In the genomic region with DNA sequence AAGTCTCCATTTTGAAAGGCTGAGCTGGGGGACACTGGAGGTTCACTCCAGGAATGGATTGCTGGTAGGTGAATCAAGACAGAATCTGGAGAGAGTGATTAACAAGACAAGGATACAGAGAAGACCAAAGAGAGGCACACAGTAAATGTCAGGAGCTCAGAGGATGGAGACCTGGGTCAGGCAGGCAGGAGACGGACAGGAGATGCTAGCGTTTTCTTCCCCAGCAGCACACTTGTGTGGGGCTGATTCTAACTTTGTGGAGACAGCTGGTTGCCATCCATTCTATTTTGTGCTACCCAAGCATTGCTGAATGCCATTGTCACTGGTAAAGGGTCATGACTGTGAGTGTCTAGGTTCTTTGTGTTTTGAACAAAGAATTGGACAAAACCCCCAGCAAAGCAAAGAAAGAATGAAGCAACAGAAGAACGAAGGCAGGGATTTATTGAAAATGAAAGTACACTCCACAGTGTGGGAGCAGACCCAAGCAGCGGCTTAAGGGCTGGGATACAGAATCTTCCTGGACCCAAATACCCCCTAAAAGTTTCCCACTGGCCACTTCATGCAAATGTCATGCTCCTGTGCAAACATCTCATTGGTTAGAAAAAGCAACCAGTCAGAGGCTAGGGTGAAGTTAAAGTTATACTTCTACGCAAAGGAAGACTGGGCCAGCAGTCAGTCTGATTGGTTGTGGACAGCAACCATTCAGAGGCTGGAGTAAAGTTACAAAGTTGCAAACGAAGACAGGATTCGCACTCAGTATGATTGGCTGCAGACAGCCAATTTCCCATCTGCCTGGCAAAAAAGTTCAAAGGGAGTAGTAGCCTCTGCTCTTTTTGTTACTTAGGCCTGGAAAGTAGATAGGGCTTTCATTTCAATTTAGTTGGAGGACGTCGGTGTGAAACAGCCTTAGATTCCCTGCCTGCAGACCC, we compare ENCODE assay signal across 8 cellular contexts. TPM values are rescaled to one million over a fixed set of nuclear protein-coding genes. Genes with fewer than 3 reads are reported as not detected.
A peak's percentile ranks its signal among the peaks of the same experiment; 100 is the strongest.
DNase-seq lines count a peak whose midpoint lies in the region; ATAC-seq and TF ChIP-seq lines count a peak whose summit lies in the region.

No MANE protein-coding gene starts in this region.

- H3K9me3 Mint-ChIP-seq in GM23338 = no peaks in the 10 kb centered on the region
- no peaks in the 10 kb centered on the region for H3K9me3 Mint-ChIP-seq in activated naive CD8-positive, alpha-beta T cell treated with anti-CD3 and anti-CD28 coated beads, Interleukin-2, amount 10 ng/mL, durations not matched to agents 7 days and 5 days

- peaks cover 75% of the 10 kb centered on the region for H3K4me1 Mint-ChIP-seq in GM23338
- H3K4me1 Mint-ChIP-seq in activated naive CD8-positive, alpha-beta T cell treated with anti-CD3 and anti-CD28 coated beads, Interleukin-2, amount 10 ng/mL, durations not matched to agents 7 days and 5 days = peaks cover 15% of the 10 kb centered on the region

- no peaks in the 10 kb centered on the region for H3K27me3 ChIP-seq in GM23338 (ENCODE audit: insufficient read depth)

- no peak overlapping the region for H3K4me3 ChIP-seq in GM23338
- peak overlapping the region in 4 of 7 experiments; percentile 4 to 26 (median 12) for H3K4me3 ChIP-seq in skin epidermis

- peak overlapping the region; percentile 45 for H3K27ac Mint-ChIP-seq in GM23338
- no peak overlapping the region for H3K27ac Mint-ChIP-seq in activated naive CD8-positive, alpha-beta T cell treated with anti-CD3 and anti-CD28 coated beads, Interleukin-2, amount 10 ng/mL, durations not matched to agents 7 days and 5 days

- peaks cover 76% of the 10 kb centered on the region for H3K79me2 ChIP-seq in GM23338 (replicated peaks; ENCODE audit: insufficient read depth)

- POLR2A ChIA-PET in activated naive CD8-positive, alpha-beta T cell treated with anti-CD3 and anti-CD28 coated beads, Interleukin-2, amount 10 ng/mL, durations not matched to agents 7 days and 5 days (lab: Charles Lee) = no interaction called here

- 0 out of 2 replicates have a peak overlapping the region, but pooled peaks have one; percentile 17 for H3K4me2 ChIP-seq in GM23338

- no peak overlapping the region for H2AFZ ChIP-seq in GM23338

- H3K36me3 ChIP-seq in GM23338 (ENCODE audit: insufficient read depth) = no peaks in the 10 kb centered on the region

- H3K27me3 Mint-ChIP-seq in GM23338 (ENCODE audit: insufficient read depth, low read depth, poor library complexity) = peaks cover 8% of the 10 kb centered on the region
- H3K27me3 Mint-ChIP-seq in activated naive CD8-positive, alpha-beta T cell treated with anti-CD3 and anti-CD28 coated beads, Interleukin-2, amount 10 ng/mL, durations not matched to agents 7 days and 5 days = peaks cover 7% of the 10 kb centered on the region

- peak; percentile 3; the same call in 1 of the 3 replicates for ATAC-seq in GM23338
- peak; percentile 18 for ATAC-seq in activated naive CD8-positive, alpha-beta T cell treated with anti-CD3 and anti-CD28 coated beads, Interleukin-2, amount 10 ng/mL, durations not matched to agents 7 days and 5 days (ENCODE audit: low read depth)
- ATAC-seq in HG02973 (IDR thresholded peaks at IDR 0.05; ENCODE audit: unreplicated experiment) = no peak
- no peak for ATAC-seq in HG03280 (IDR thresholded peaks at IDR 0.05; ENCODE audit: unreplicated experiment)

- no peak for TF ChIP-seq CTCF in GM23338 (conservative IDR thresholded peaks at IDR 0.05; ENCODE audit: low read depth in 2 of 2)

- no peak overlapping the region for H3K4me3 Mint-ChIP-seq in GM23338
- no peak overlapping the region for H3K4me3 Mint-ChIP-seq in activated naive CD8-positive, alpha-beta T cell treated with anti-CD3 and anti-CD28 coated beads, Interleukin-2, amount 10 ng/mL, durations not matched to agents 7 days and 5 days

- peak; percentile 54 for DNase-seq in GM23338 (ENCODE audit: low spot score)
- no peak for DNase-seq in activated naive CD8-positive, alpha-beta T cell treated with anti-CD3 and anti-CD28 coated beads, Interleukin-2, amount 10 ng/mL, durations not matched to agents 7 days and 5 days
- DNase-seq in hepatic stellate cell (ENCODE audit: low spot score) = peak; percentile 69
- DNase-seq in activated gamma-delta T cell (lab: John Stamatoyannopoulos, UW) = no peak
- DNase-seq in activated CD4-positive, alpha-beta T cell treated with anti-CD3 and anti-CD28 coated beads for 4 hours = no peak

- no peaks in the 10 kb centered on the region for H4K20me1 ChIP-seq in GM23338 (replicated peaks; ENCODE audit: insufficient read depth)

- no peaks in the 10 kb centered on the region for H3K36me3 Mint-ChIP-seq in GM23338 (ENCODE audit: low read depth)
- H3K36me3 Mint-ChIP-seq in activated naive CD8-positive, alpha-beta T cell treated with anti-CD3 and anti-CD28 coated beads, Interleukin-2, amount 10 ng/mL, durations not matched to agents 7 days and 5 days = no peaks in the 10 kb centered on the region

- no peaks in the 10 kb centered on the region for H3K9me2 ChIP-seq in GM23338 (ENCODE audit: insufficient read depth)

- peaks cover 69% of the 10 kb centered on the region for H3K4me1 ChIP-seq in GM23338 (ENCODE audit: insufficient read depth)

- peaks cover 16% of the 10 kb centered on the region for H3F3A ChIP-seq in GM23338 (replicated peaks; ENCODE audit: low read depth)

- H3K27ac ChIP-seq in GM23338 (ENCODE audit: low read depth) (peak overlapping the region; percentile 9), skin epidermis (peak overlapping the region in 13 of 21 experiments; percentile 14 to 82 (median 44))

TF ChIP-seq in GM23338, 12 proteins besides CTCF, POLR2A, EP300 and RAD21:
- TF ChIP-seq ZNF114 (CRISPR knock-in tag; IDR thresholded peaks at IDR 0.05) = no peak
- no peak for TF ChIP-seq POLR2AphosphoS5 (IDR thresholded peaks at IDR 0.05; ENCODE audit: low read depth)
- no peak for TF ChIP-seq ZNF331 (CRISPR knock-in tag; IDR thresholded peaks at IDR 0.05; ENCODE audit: low read depth)
- no peak for TF ChIP-seq EZH2phosphoT487 (IDR thresholded peaks at IDR 0.05; ENCODE audit: unreplicated experiment)
- TF ChIP-seq, protein P1, sequence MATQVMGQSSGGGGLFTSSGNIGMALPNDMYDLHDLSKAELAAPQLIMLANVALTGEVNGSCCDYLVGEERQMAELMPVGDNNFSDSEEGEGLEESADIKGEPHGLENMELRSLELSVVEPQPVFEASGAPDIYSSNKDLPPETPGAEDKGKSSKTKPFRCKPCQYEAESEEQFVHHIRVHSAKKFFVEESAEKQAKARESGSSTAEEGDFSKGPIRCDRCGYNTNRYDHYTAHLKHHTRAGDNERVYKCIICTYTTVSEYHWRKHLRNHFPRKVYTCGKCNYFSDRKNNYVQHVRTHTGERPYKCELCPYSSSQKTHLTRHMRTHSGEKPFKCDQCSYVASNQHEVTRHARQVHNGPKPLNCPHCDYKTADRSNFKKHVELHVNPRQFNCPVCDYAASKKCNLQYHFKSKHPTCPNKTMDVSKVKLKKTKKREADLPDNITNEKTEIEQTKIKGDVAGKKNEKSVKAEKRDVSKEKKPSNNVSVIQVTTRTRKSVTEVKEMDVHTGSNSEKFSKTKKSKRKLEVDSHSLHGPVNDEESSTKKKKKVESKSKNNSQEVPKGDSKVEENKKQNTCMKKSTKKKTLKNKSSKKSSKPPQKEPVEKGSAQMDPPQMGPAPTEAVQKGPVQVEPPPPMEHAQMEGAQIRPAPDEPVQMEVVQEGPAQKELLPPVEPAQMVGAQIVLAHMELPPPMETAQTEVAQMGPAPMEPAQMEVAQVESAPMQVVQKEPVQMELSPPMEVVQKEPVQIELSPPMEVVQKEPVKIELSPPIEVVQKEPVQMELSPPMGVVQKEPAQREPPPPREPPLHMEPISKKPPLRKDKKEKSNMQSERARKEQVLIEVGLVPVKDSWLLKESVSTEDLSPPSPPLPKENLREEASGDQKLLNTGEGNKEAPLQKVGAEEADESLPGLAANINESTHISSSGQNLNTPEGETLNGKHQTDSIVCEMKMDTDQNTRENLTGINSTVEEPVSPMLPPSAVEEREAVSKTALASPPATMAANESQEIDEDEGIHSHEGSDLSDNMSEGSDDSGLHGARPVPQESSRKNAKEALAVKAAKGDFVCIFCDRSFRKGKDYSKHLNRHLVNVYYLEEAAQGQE (IDR thresholded peaks at IDR 0.05; ENCODE audit: unreplicated experiment) = no peak
- no peak for TF ChIP-seq EZH2 (IDR thresholded peaks at IDR 0.05; ENCODE audit: low read depth, unreplicated experiment)

RNA-seq across cellular contexts. Expression of a gene that starts 17.5 kb away (rescaled TPM):
- 121 and 147 TPM in 2 replicates for total RNA-seq in GM23338 (2014; rRNA removed; shearing (Covaris generic))
- polyA plus RNA-seq in GM23338 (2016; fragmentation: Nextera tagmentation; extraction: Ambion mirVana) = 46.1 and 52.2 TPM in 2 replicates
- total RNA-seq in activated naive CD8-positive, alpha-beta T cell treated with anti-CD3 and anti-CD28 coated beads, Interleukin-2, amount 10 ng/mL, durations not matched to agents 7 days and 5 days = 1 to 10 TPM; 1.4 to 1.9 TPM

RNA-seq across cellular contexts. Expression of a gene that starts 34.2 kb away (rescaled TPM):
- 17.4 and 22.4 TPM in 2 replicates for total RNA-seq in GM23338 (2014; rRNA removed; shearing (Covaris generic))
- 14.9 and 16.6 TPM in 2 replicates for polyA plus RNA-seq in GM23338 (2016; fragmentation: Nextera tagmentation; extraction: Ambion mirVana)
- 10 to 100 TPM; 25.2 to 33.8 TPM for total RNA-seq in activated naive CD8-positive, alpha-beta T cell treated with anti-CD3 and anti-CD28 coated beads, Interleukin-2, amount 10 ng/mL, durations not matched to agents 7 days and 5 days

RNA-seq across cellular contexts. Expression of a gene that starts 34.4 kb away (rescaled TPM):
- total RNA-seq in GM23338 (2014; rRNA removed; shearing (Covaris generic)) = 32.3 and 40.4 TPM in 2 replicates
- polyA plus RNA-seq in GM23338 (2016; fragmentation: Nextera tagmentation; extraction: Ambion mirVana) = 127 and 128 TPM in 2 replicates
- 10 to 100 TPM; 50.1 to 65.2 TPM for total RNA-seq in activated naive CD8-positive, alpha-beta T cell treated with anti-CD3 and anti-CD28 coated beads, Interleukin-2, amount 10 ng/mL, durations not matched to agents 7 days and 5 days

RNA-seq across cellular contexts. Expression of a gene that starts 40.0 kb away (rescaled TPM):
- 9.7 and 13.2 TPM in 2 replicates for total RNA-seq in GM23338 (2014; rRNA removed; shearing (Covaris generic))
- polyA plus RNA-seq in GM23338 (2016; fragmentation: Nextera tagmentation; extraction: Ambion mirVana) = 2.8 and 3.4 TPM in 2 replicates
- 10 to 100 TPM; 10.2 to 12.7 TPM for total RNA-seq in activated naive CD8-positive, alpha-beta T cell treated with anti-CD3 and anti-CD28 coated beads, Interleukin-2, amount 10 ng/mL, durations not matched to agents 7 days and 5 days

Comparison
In these comparisons a context has a peak if more than half of its experiments do, and no peak if none do; other contexts are left out.
1. ATAC-seq: peak in GM23338 (single experiment) and activated naive CD8-positive, alpha-beta T cell treated with anti-CD3 and anti-CD28 coated beads, Interleukin-2, amount 10 ng/mL, durations not matched to agents 7 days and 5 days (single experiment); none in HG02973 (single experiment) and HG03280 (single experiment).
2. DNase-seq: peak in GM23338 (single experiment) and hepatic stellate cell (single experiment); none in activated naive CD8-positive, alpha-beta T cell treated with anti-CD3 and anti-CD28 coated beads, Interleukin-2, amount 10 ng/mL, durations not matched to agents 7 days and 5 days (single experiment), activated gamma-delta T cell (single experiment) and activated CD4-positive, alpha-beta T cell treated with anti-CD3 and anti-CD28 coated beads for 4 hours (0 of 2).
3. RNA of a gene that starts 17.5 kb away (total RNA-seq): 121 to 147 TPM in GM23338; 1.4 to 1.9 TPM in activated naive CD8-positive, alpha-beta T cell treated with anti-CD3 and anti-CD28 coated beads, Interleukin-2, amount 10 ng/mL, durations not matched to agents 7 days and 5 days; every median in the first group is over 10 times any median in the second.